ENCODE assay signal across 8 cellular contexts in the genomic region with DNA sequence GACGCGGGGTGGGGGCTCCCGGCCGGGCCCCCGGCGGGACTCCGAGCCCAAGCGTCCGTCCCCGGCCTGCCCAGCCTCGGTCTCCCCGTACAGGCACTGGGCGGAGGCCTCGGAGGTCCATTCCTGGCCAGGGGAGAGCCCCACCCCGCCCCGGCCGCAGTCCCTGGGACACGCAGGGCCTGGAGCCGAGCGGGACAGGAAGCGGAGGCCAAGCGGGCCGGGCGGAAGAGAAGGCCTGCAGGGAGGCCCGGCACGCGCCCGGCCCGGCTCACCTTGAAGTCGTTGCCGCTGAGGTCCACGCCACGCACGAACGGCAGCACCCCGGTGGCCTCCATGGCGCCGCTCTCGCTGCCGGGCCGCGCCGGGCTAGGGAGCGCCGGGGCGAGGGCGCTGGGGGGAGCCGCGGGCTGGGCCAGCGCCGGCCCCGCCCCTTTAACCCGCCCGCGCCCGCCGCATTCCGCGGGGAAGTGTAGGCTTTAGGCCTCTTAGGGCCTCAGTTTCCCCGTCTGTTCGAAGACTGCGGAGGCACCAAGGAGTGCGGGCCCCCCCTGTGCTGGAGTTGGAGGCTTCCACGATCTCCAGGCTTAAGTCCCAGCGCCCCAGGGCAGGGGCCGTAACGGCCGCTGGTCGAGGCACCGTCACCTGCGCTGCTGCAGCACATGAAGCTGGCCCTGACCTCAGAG. TPM values are rescaled to one million over a fixed set of nuclear protein-coding genes. Genes with fewer than 3 reads are reported as not detected.
DNase-seq lines count a peak whose midpoint lies in the region; ATAC-seq and TF ChIP-seq lines count a peak whose summit lies in the region.

A gene (minus strand): TSS at position 383 of the 683 bp plus-strand sequence. CDS start 48 bp downstream, at position 335.

- no peaks in the 10 kb centered on the region for H3K36me3 ChIP-seq in hepatocyte (replicated peaks; ENCODE audit: insufficient read depth, low read depth)

- TF ChIP-seq CTCF in astrocyte of the spinal cord (IDR thresholded peaks at IDR 0.05; ENCODE audit: low read depth, low read length): no peak
- TF ChIP-seq CTCF in hepatocyte (IDR thresholded peaks at IDR 0.05; ENCODE audit: poor library complexity): no peak

- ATAC-seq in HG03460 (IDR thresholded peaks at IDR 0.05; ENCODE audit: unreplicated experiment): peak; percentile 31
- ATAC-seq in GM19452 (IDR thresholded peaks at IDR 0.05; ENCODE audit: unreplicated experiment): no peak

- peak within 1 kb of the TSS; percentile 93 for H3K4me2 ChIP-seq in hepatocyte

- in situ Hi-C loops in astrocyte of the spinal cord (cut with HindIII; ENCODE audit: low sequenced_read_pairs): no loop called here

- H3K27me3 ChIP-seq in hepatocyte: no peaks in the 10 kb centered on the region

- no peaks in the 10 kb centered on the region for H3K9me2 ChIP-seq in hepatocyte (replicated peaks; ENCODE audit: insufficient read depth)

- peaks cover 29% of the 10 kb centered on the region for H3K4me1 ChIP-seq in hepatocyte (ENCODE audit: insufficient read depth)

- H3K4me3 ChIP-seq in astrocyte of the spinal cord (ENCODE audit: low read depth, low read length): peak within 1 kb of the TSS; percentile 79
- H3K4me3 ChIP-seq in hepatocyte: peak within 1 kb of the TSS; percentile 99

- H2AFZ ChIP-seq in hepatocyte: peak within 1 kb of the TSS; percentile 94

- peaks cover 20% of the 10 kb centered on the region for H4K20me1 ChIP-seq in hepatocyte (ENCODE audit: insufficient read depth, poor library complexity, severe bottlenecking)

- DNase-seq in DMS79 treated with DMSO at 0.1 percent for 48 hours (lab: John Stamatoyannopoulos, UW) (peak; percentile 1), DMS79 (lab: John Stamatoyannopoulos, UW) (no peak), T-helper 22 cell (ENCODE audit: low read depth) (peak; percentile 50), astrocyte of the spinal cord (ENCODE audit: low read depth, low spot score) (no peak), hepatocyte (ENCODE audit: low spot score) (peak; percentile 86), pulmonary artery endothelial cell (ENCODE audit: low read depth, low spot score) (no peak)

- H3K79me2 ChIP-seq in hepatocyte: peaks cover 56% of the 10 kb centered on the region

- peak within 1 kb of the TSS; percentile 100 for H3K27ac ChIP-seq in hepatocyte

- H3K9me3 ChIP-seq in hepatocyte (ENCODE audit: low read depth): no peaks in the 10 kb centered on the region

- WGBS in hepatocyte (ENCODE audit: low lambda C conversion rate, missing lambda C conversion rate): 5% methylated on average over 52 of the region's 71 CpGs

RNA-seq across cellular contexts. Expression of the gene that starts here (rescaled TPM):
- total RNA-seq in hepatocyte (110 and 142 TPM in 2 replicates), pulmonary artery endothelial cell (515 and 631 TPM in 2 replicates)
- polyA plus RNA-seq in hepatocyte: 188 and 210 TPM in 2 replicates

Comparison
In these comparisons a context has a peak if more than half of its experiments do, and no peak if none do; other contexts are left out.
1. DNase-seq: peak in DMS79 treated with DMSO at 0.1 percent for 48 hours (single experiment), T-helper 22 cell (single experiment) and hepatocyte (single experiment); none in DMS79 (single experiment), astrocyte of the spinal cord (single experiment) and pulmonary artery endothelial cell (single experiment).